In genomic region chr7:140048138-140048537, GRCh38 we compare ENCODE assay signal across 23 cellular contexts. TPM values are rescaled to one million over a fixed set of nuclear protein-coding genes. Genes with fewer than 3 reads are reported as not detected.
DNase-seq lines count a peak whose midpoint lies in the region; ATAC-seq and TF ChIP-seq lines count a peak whose summit lies in the region.
"Had no signal": no experiment of that assay in that cellular context is flagged by ENCODE, and none has a peak within 500 bp of the region (broad histone marks: within the 10 kb centered on the region; RNA-seq: fewer than 3 reads in every experiment).

No MANE protein-coding gene starts in this region.

- no peak overlapping the region for H3K4me3 Mint-ChIP-seq in central memory CD8-positive, alpha-beta T cell
- H3K4me3 Mint-ChIP-seq in CD8-positive, alpha-beta memory T cell = no peak overlapping the region
- H3K4me3 Mint-ChIP-seq: CD8-positive, alpha-beta T cell had no signal

- peak; percentile 90 for ATAC-seq in Right ventricle myocardium inferior
- no peak for ATAC-seq in central memory CD8-positive, alpha-beta T cell (replicated peaks; ENCODE audit: extremely low read depth, poor library complexity, severe bottlenecking)
- peak in 1 of 2 donors; percentile 80 for ATAC-seq in right cardiac atrium
- ATAC-seq in HG03378 (IDR thresholded peaks at IDR 0.05; ENCODE audit: unreplicated experiment) = no peak
- ATAC-seq: CD8-positive, alpha-beta T cell; PC-3 had no signal

- POLR2A ChIA-PET in CD8-positive, alpha-beta memory T cell (lab: Charles Lee) = no interaction called here

- no peak overlapping the region for H3K27ac ChIP-seq in right atrium auricular region
- no peak overlapping the region for H3K27ac ChIP-seq in right cardiac atrium (ENCODE audit: low read length)
- peak overlapping the region; percentile 67 to 80 (median 71) for H3K27ac ChIP-seq in transverse colon
- H3K27ac ChIP-seq in CD8-positive, alpha-beta memory T cell (ENCODE audit: low read depth, low read length) = no peak overlapping the region
- H3K27ac ChIP-seq: HL-60 had no signal

- no peaks in the 10 kb centered on the region for H3K9me3 ChIP-seq in right atrium auricular region
- no peaks in the 10 kb centered on the region for H3K9me3 ChIP-seq in right cardiac atrium (ENCODE audit: control insufficient read depth, low read length)
- H3K9me3 ChIP-seq in transverse colon = no peaks in the 10 kb centered on the region
- no peaks in the 10 kb centered on the region for H3K9me3 ChIP-seq in CD8-positive, alpha-beta memory T cell (ENCODE audit: low read length)
- H3K9me3 ChIP-seq: BE2C, HAP-1, MG63 had no signal

- H3K4me3 ChIP-seq in right atrium auricular region (no peak overlapping the region), right cardiac atrium (ENCODE audit: low read length) (no peak overlapping the region), transverse colon (no peak overlapping the region)
- H3K4me3 ChIP-seq in CD8-positive, alpha-beta memory T cell (ENCODE audit: low read length) = no peak overlapping the region
- H3K4me3 ChIP-seq: HAP-1, MG63 had no signal

- no peaks in the 10 kb centered on the region for H3K27me3 ChIP-seq in right atrium auricular region
- H3K27me3 ChIP-seq in right cardiac atrium (ENCODE audit: control insufficient read depth, insufficient read depth) = no peaks in the 10 kb centered on the region
- H3K27me3 ChIP-seq in transverse colon = no peaks in the 10 kb centered on the region
- no peaks in the 10 kb centered on the region for H3K27me3 ChIP-seq in CD8-positive, alpha-beta memory T cell (ENCODE audit: insufficient read depth, low read length, poor library complexity, severe bottlenecking)
- H3K27me3 ChIP-seq: BE2C, MG63 had no signal

- in situ Hi-C loops in transverse colon (cut with MboI; ENCODE audit: low pct_ligation_motif_present in 1 of 4, low pct_unique_long_range_greater_than_20kb in 1 of 4, low sequenced_read_pairs in 3 of 4) (no loop called here), ACHN (cut with HindIII; ENCODE audit: low pct_ligation_motif_present, low pct_unique_long_range_greater_than_20kb, low sequenced_read_pairs) (no loop called here)

- DNase-seq in Right ventricle myocardium inferior (ENCODE audit: missing footprints) = no peak
- no peak for DNase-seq in right atrium auricular region (ENCODE audit: low spot score)
- no peak for DNase-seq in central memory CD8-positive, alpha-beta T cell (ENCODE audit: low spot score in 2 of 2)
- DNase-seq in right cardiac atrium = peak in 2 of 3 donors; percentile 64 to 69
- DNase-seq in transverse colon = no peak
- DNase-seq in ACHN = no peak
- no peak for DNase-seq in CD8-positive, alpha-beta memory T cell
- DNase-seq: BE2C; CD8-positive, alpha-beta T cell; DMS79 treated with DMSO at 0.1 percent for 48 hours; IMR-90; Kasumi-1; MG63; NCI-H1048; NCI-H1436; NCI-H1930; NCI-H226; NCI-H524; PC-3; RPMI8226 had no signal

- intact Hi-C loops in Right ventricle myocardium inferior (cut with DNase I) (no loop called here), right cardiac atrium (cut with DNase I) (no loop called here), transverse colon (cut with DNase I; ENCODE audit: low total_unique reads) (no loop called here)

- H3K36me3 ChIP-seq in right atrium auricular region (no peaks in the 10 kb centered on the region), transverse colon (peaks cover 0 to 3% (median 0%) of the 10 kb centered on the region in 4 donors)
- H3K36me3 ChIP-seq in CD8-positive, alpha-beta memory T cell (ENCODE audit: insufficient read depth, low read length) = peaks cover 2% of the 10 kb centered on the region
- H3K36me3 ChIP-seq: BE2C, HAP-1 had no signal

- no peak for TF ChIP-seq EP300 in transverse colon (IDR thresholded peaks at IDR 0.05; ENCODE audit: low read depth)

- CTCF ChIA-PET in CD8-positive, alpha-beta memory T cell (lab: Charles Lee) = no interaction called here

- peak overlapping the region; percentile 52 for H3K27ac Mint-ChIP-seq in central memory CD8-positive, alpha-beta T cell (ENCODE audit: low read depth)
- H3K27ac Mint-ChIP-seq in CD8-positive, alpha-beta memory T cell = peak overlapping the region in 4 of 8 donors; percentile 14 to 73 (median 48)
- H3K27ac Mint-ChIP-seq: CD8-positive, alpha-beta T cell had no signal

- H3K4me1 ChIP-seq in right atrium auricular region (peaks cover 0 to 25% of the 10 kb centered on the region in 2 donors), right cardiac atrium (ENCODE audit: control insufficient read depth, insufficient read depth, low read length) (peaks cover 8% of the 10 kb centered on the region), transverse colon (peaks cover 0 to 32% (median 21%) of the 10 kb centered on the region in 4 donors)
- H3K4me1 ChIP-seq in CD8-positive, alpha-beta memory T cell (ENCODE audit: insufficient read depth, low read length) = no peaks in the 10 kb centered on the region
- H3K4me1 ChIP-seq: BE2C, HAP-1 had no signal

- peaks cover 33% of the 10 kb centered on the region for H3K4me1 Mint-ChIP-seq in central memory CD8-positive, alpha-beta T cell
- H3K4me1 Mint-ChIP-seq in CD8-positive, alpha-beta memory T cell = peaks cover 12 to 32% (median 25%) of the 10 kb centered on the region in 3 donors

- H3K9me3 Mint-ChIP-seq in central memory CD8-positive, alpha-beta T cell = no peaks in the 10 kb centered on the region
- H3K9me3 Mint-ChIP-seq in CD8-positive, alpha-beta memory T cell = no peaks in the 10 kb centered on the region
- H3K9me3 Mint-ChIP-seq: CD8-positive, alpha-beta T cell had no signal

- H3K27me3 Mint-ChIP-seq in central memory CD8-positive, alpha-beta T cell = no peaks in the 10 kb centered on the region
- peaks cover 0 to 5% of the 10 kb centered on the region in 2 donors for H3K27me3 Mint-ChIP-seq in CD8-positive, alpha-beta memory T cell

- no peak for TF ChIP-seq POLR2A in transverse colon (IDR thresholded peaks at IDR 0.05)

- TF ChIP-seq CTCF in right atrium auricular region (IDR thresholded peaks at IDR 0.05) (no peak), transverse colon (IDR thresholded peaks at IDR 0.05) (no peak)

- 75% methylated on average over 4 of the region's 4 CpGs for WGBS in right cardiac atrium
- WGBS in transverse colon (ENCODE audit: low coverage in 1 of 2), 2 donors = 95 to 100% methylated on average over 1 to 4 of the region's 4 CpGs

- peaks cover 51% of the 10 kb centered on the region for H3K36me3 Mint-ChIP-seq in central memory CD8-positive, alpha-beta T cell (ENCODE audit: insufficient read depth)
- H3K36me3 Mint-ChIP-seq in CD8-positive, alpha-beta memory T cell = peaks cover 7 to 76% (median 32%) of the 10 kb centered on the region in 3 donors

RNA-seq across cellular contexts. Expression of gene PARP12, which starts 14.6 kb away (rescaled TPM):
- total RNA-seq in Right ventricle myocardium inferior = 13.2 TPM
- 1 to 10 TPM; 7.5 to 8.5 TPM for total RNA-seq in right atrium auricular region
- total RNA-seq in right cardiac atrium = 10 to 100 TPM in 3 of 4 donors, 1 to 10 TPM in 1; 9.9 to 21.6 (median 11.3) TPM
- polyA plus RNA-seq in right cardiac atrium = 9.4 TPM
- 100 to 1,000 TPM in 1 of 4 donors, 10 to 100 TPM in 3; 20.9 to 105 (median 83.9) TPM for total RNA-seq in transverse colon
- 10 to 100 TPM; 24.7 to 27.9 TPM for total RNA-seq in CD8-positive, alpha-beta memory T cell
- polyA plus RNA-seq in CD8-positive, alpha-beta memory T cell = 34.0 TPM

Comparison
In these comparisons a context has a peak if more than half of its experiments do, and no peak if none do; other contexts are left out.
1. DNase-seq: peak in right cardiac atrium (2 of 3); none in Right ventricle myocardium inferior (single experiment), right atrium auricular region (single experiment), central memory CD8-positive, alpha-beta T cell (0 of 2), transverse colon (single experiment), ACHN (single experiment) and CD8-positive, alpha-beta memory T cell (0 of 5).
2. H3K27ac ChIP-seq: peak in transverse colon (4 of 4); none in right atrium auricular region (0 of 2), right cardiac atrium (single experiment) and CD8-positive, alpha-beta memory T cell (single experiment).